In genomic region chr18:45551417-45551816, GRCh38 we compare ENCODE assay signal across 11 cellular contexts.
"Had no signal": no experiment of that assay in that cellular context is flagged by ENCODE, and none has a peak within 500 bp of the region (broad histone marks: within the 10 kb centered on the region; RNA-seq: fewer than 3 reads in every experiment).

No MANE protein-coding gene starts in this region.

- ATAC-seq: activated naive CD4-positive, alpha-beta T cell treated with anti-CD3 and anti-CD28 coated beads, Interleukin-2, amount 50 U/mL, for 72 hours; stimulated activated naive CD8-positive, alpha-beta T cell treated with anti-CD3 and anti-CD28 coated beads, Interleukin-15, amount 100 ng/mL, for 72 hours had no signal

- H3K36me3 Mint-ChIP-seq: activated naive CD4-positive, alpha-beta T cell treated with anti-CD3 and anti-CD28 coated beads, Interleukin-2, amount 50 U/mL, for 72 hours; brain had no signal

- DNase-seq: activated effector memory CD4-positive, alpha-beta T cell treated with Interleukin-2 at 50 U/mL for 16 hours; activated T-cell treated with anti-CD3 and anti-CD28 coated beads, Interleukin-2, amount 50 U/mL, for 1 hour; dermis blood vessel endothelial cell; hippocampal formation; retina; stimulated activated CD4-positive, alpha-beta T cell treated with anti-CD3 and anti-CD28 coated beads, Interleukin-4, amount 100 ng/mL, for 1 hour; stimulated activated CD8-positive, alpha-beta memory T cell treated with anti-CD3 and anti-CD28 coated beads, Interleukin-4, amount 100 ng/mL, for 48 hours; stimulated activated naive CD8-positive, alpha-beta T cell treated with anti-CD3 and anti-CD28 coated beads, Interleukin-15, amount 100 ng/mL, for 72 hours; testis had no signal

- H3K4me3 Mint-ChIP-seq: brain; stimulated activated naive CD8-positive, alpha-beta T cell treated with anti-CD3 and anti-CD28 coated beads, Interleukin-15, amount 100 ng/mL, for 72 hours had no signal

- H3K27ac Mint-ChIP-seq: activated naive CD4-positive, alpha-beta T cell treated with anti-CD3 and anti-CD28 coated beads, Interleukin-2, amount 50 U/mL, for 72 hours; stimulated activated naive CD8-positive, alpha-beta T cell treated with anti-CD3 and anti-CD28 coated beads, Interleukin-15, amount 100 ng/mL, for 72 hours had no signal

- H3K4me1 Mint-ChIP-seq: stimulated activated naive CD8-positive, alpha-beta T cell treated with anti-CD3 and anti-CD28 coated beads, Interleukin-15, amount 100 ng/mL, for 72 hours had no signal

- H3K9me3 Mint-ChIP-seq: activated naive CD4-positive, alpha-beta T cell treated with anti-CD3 and anti-CD28 coated beads, Interleukin-2, amount 50 U/mL, for 72 hours; brain; stimulated activated naive CD8-positive, alpha-beta T cell treated with anti-CD3 and anti-CD28 coated beads, Interleukin-15, amount 100 ng/mL, for 72 hours had no signal
